Comparison of ENCODE assay signal across 9 cellular contexts in genomic region chr18:50662177-50662576, GRCh38.
DNase-seq lines count a peak whose midpoint lies in the region; ATAC-seq and TF ChIP-seq lines count a peak whose summit lies in the region.
"Had no signal": no experiment of that assay in that cellular context is flagged by ENCODE, and none has a peak within 500 bp of the region (broad histone marks: within the 10 kb centered on the region; RNA-seq: fewer than 3 reads in every experiment).

No MANE protein-coding gene starts in this region.

- no peak for TF ChIP-seq EP300 in sigmoid colon (IDR thresholded peaks at IDR 0.05)

- no peak overlapping the region for H2AK5ac ChIP-seq in mesendoderm (ENCODE audit: low read length)

- H3K27me3 ChIP-seq in DOHH2 (ENCODE audit: control insufficient read depth, low read length) (no peaks in the 10 kb centered on the region; the same call in 1 of the 2 replicates), KMS-11 (ENCODE audit: insufficient read depth, low read depth) (no peaks in the 10 kb centered on the region), mesendoderm (ENCODE audit: insufficient read depth, low read length, poor library complexity) (no peaks in the 10 kb centered on the region), sigmoid colon (no peaks in the 10 kb centered on the region), MG63 (no peaks in the 10 kb centered on the region)

- TF ChIP-seq CTCF in DOHH2 (IDR thresholded peaks at IDR 0.05; ENCODE audit: low read depth, low read length, poor library complexity, severe bottlenecking) (peak; percentile 68), KMS-11 (conservative IDR thresholded peaks at IDR 0.05; ENCODE audit: low read depth, low read length) (peak; percentile 90), WTC11 (IDR thresholded peaks at IDR 0.05) (peak; percentile 70; the same call in 1 of the 2 replicates), sigmoid colon (IDR thresholded peaks at IDR 0.05) (no peak)

- peaks cover 19% of the 10 kb centered on the region for H3K9me3 Mint-ChIP-seq in WTC11

- H2BK15ac ChIP-seq in mesendoderm (replicated peaks; ENCODE audit: low read depth) = no peak overlapping the region

- no peak for TF ChIP-seq POLR2A in sigmoid colon (IDR thresholded peaks at IDR 0.05)

- H3K56ac ChIP-seq in mesendoderm (ENCODE audit: low read length) = no peak overlapping the region

- H4K5ac ChIP-seq in mesendoderm (ENCODE audit: low read length) = no peak overlapping the region

- H3K4me3 Mint-ChIP-seq in WTC11 = no peak overlapping the region

- ATAC-seq in WTC11 (peak; percentile 50), HG03439 (IDR thresholded peaks at IDR 0.05; ENCODE audit: unreplicated experiment) (no peak), HG02571 (IDR thresholded peaks at IDR 0.05; ENCODE audit: unreplicated experiment) (no peak)

- no peak overlapping the region for H3K23ac ChIP-seq in mesendoderm (ENCODE audit: low read length)

- POLR2A ChIA-PET in WTC11 (lab: Charles Lee) = no interaction called here

- H3K27ac Mint-ChIP-seq in WTC11 = no peak overlapping the region

- H3K4me1 Mint-ChIP-seq in WTC11 = peaks cover 37% of the 10 kb centered on the region

- WGBS in mesendoderm (ENCODE audit: extremely low coverage, insufficient coverage, low lambda C conversion rate) = no CpG with 5 or more reads among the region's 3 CpGs
- 64 to 74% methylated on average over 3 of the region's 3 CpGs for WGBS in sigmoid colon, 2 donors

- H3K4me3 ChIP-seq in DOHH2 (ENCODE audit: low read length) (no peak overlapping the region), KMS-11 (IDR thresholded peaks at IDR 0.05; ENCODE audit: insufficient read depth, low read depth, low read length) (no peak overlapping the region), mesendoderm (ENCODE audit: low read length) (no peak overlapping the region), sigmoid colon (no peak overlapping the region), MG63 (no peak overlapping the region)

- no peak overlapping the region for H3K4ac ChIP-seq in mesendoderm (ENCODE audit: low read depth, low read length)

- H3K9me3 ChIP-seq in DOHH2 (ENCODE audit: control insufficient read depth, insufficient read depth, low read length) = peaks cover 10% of the 10 kb centered on the region; the same call in 1 of the 2 replicates
- H3K9me3 ChIP-seq in sigmoid colon = peaks cover 0 to 3% (median 0%) of the 10 kb centered on the region in 4 donors
- H3K9me3 ChIP-seq in MG63 = peaks cover 6% of the 10 kb centered on the region; the same call in 1 of the 2 replicates

- H3F3A ChIP-seq in DOHH2 (ENCODE audit: control insufficient read depth, insufficient read depth) = no peaks in the 10 kb centered on the region

- no peak overlapping the region for H3K18ac ChIP-seq in mesendoderm (ENCODE audit: low read length)

- no peaks in the 10 kb centered on the region for H3K9me2 ChIP-seq in DOHH2 (replicated peaks; ENCODE audit: control insufficient read depth, low read length)

- H3K9ac ChIP-seq in KMS-11 (no peak overlapping the region), mesendoderm (ENCODE audit: low read length) (no peak overlapping the region)

- H2BK5ac ChIP-seq in mesendoderm (ENCODE audit: low read length) = no peak overlapping the region

- no peak overlapping the region for H2BK120ac ChIP-seq in mesendoderm (ENCODE audit: low read depth, low read length)

- H3K79me2 ChIP-seq in DOHH2 (ENCODE audit: control insufficient read depth, low read length) = no peaks in the 10 kb centered on the region
- no peaks in the 10 kb centered on the region for H3K79me2 ChIP-seq in KMS-11 (ENCODE audit: insufficient read depth, low read depth)
- no peaks in the 10 kb centered on the region for H3K79me2 ChIP-seq in mesendoderm (ENCODE audit: control insufficient read depth, insufficient read depth, low read length)

- H3K4me1 ChIP-seq in DOHH2 (ENCODE audit: control insufficient read depth, low read length) (no peaks in the 10 kb centered on the region), KMS-11 (ENCODE audit: low read depth, poor library complexity, severe bottlenecking) (no peaks in the 10 kb centered on the region), mesendoderm (ENCODE audit: control insufficient read depth, low read depth, low read length) (peaks cover 2% of the 10 kb centered on the region), sigmoid colon (peaks cover 0 to 33% (median 16%) of the 10 kb centered on the region in 4 donors)

- H3K4me2 ChIP-seq in DOHH2 (ENCODE audit: low read length) (no peak overlapping the region), KMS-11 (no peak overlapping the region), mesendoderm (ENCODE audit: low read length) (no peak overlapping the region)

- CTCF ChIA-PET in WTC11 (lab: Charles Lee) = interaction anchor here (0.7 to 3.2 kb wide), 18 partner anchors 11 to 203 kb away, joined by 3 to 23 read pairs (median 5); no protein-coding TSS in a partner anchor

- H3K36me3 ChIP-seq in DOHH2 (ENCODE audit: control insufficient read depth, low read length) = no peaks in the 10 kb centered on the region
- no peaks in the 10 kb centered on the region for H3K36me3 ChIP-seq in KMS-11 (ENCODE audit: insufficient read depth)
- H3K36me3 ChIP-seq in mesendoderm (ENCODE audit: control insufficient read depth, insufficient read depth, low read length) = no peaks in the 10 kb centered on the region
- H3K36me3 ChIP-seq in sigmoid colon = peaks cover 0 to 8% (median 0%) of the 10 kb centered on the region in 4 donors
- no peaks in the 10 kb centered on the region for H3K36me3 ChIP-seq in MG63

- DNase-seq in WTC11 (ENCODE audit: low spot score) (no peak), mesendoderm (peak; percentile 58), sigmoid colon (no peak), MG63 (no peak)
- DNase-seq: stimulated activated CD4-positive, alpha-beta T cell treated with anti-CD3 and anti-CD28 coated beads, Interleukin-1b, Interleukin-23, amount 100 ng/mL, for 48 hours had no signal

- H3K79me1 ChIP-seq in mesendoderm (ENCODE audit: low read length) = no peaks in the 10 kb centered on the region

- H4K20me1 ChIP-seq in DOHH2 (ENCODE audit: control insufficient read depth, insufficient read depth, low read depth, low read length) (no peaks in the 10 kb centered on the region), KMS-11 (ENCODE audit: insufficient read depth) (no peaks in the 10 kb centered on the region)

- no peak overlapping the region for H4K8ac ChIP-seq in mesendoderm (ENCODE audit: low read depth, low read length)

- H3K27me3 Mint-ChIP-seq in WTC11 (ENCODE audit: low read depth) = no peaks in the 10 kb centered on the region

- no peaks in the 10 kb centered on the region for H3K36me3 Mint-ChIP-seq in WTC11

- intact Hi-C loops in sigmoid colon (cut with DNase I) = no loop called here

- H3K27ac ChIP-seq in DOHH2 (ENCODE audit: low read depth, low read length) = no peak overlapping the region
- no peak overlapping the region for H3K27ac ChIP-seq in KMS-11
- H3K27ac ChIP-seq in mesendoderm (ENCODE audit: low read depth, low read length) = no peak overlapping the region
- H3K27ac ChIP-seq in sigmoid colon = no peak overlapping the region

- H2AFZ ChIP-seq in KMS-11 (ENCODE audit: low read depth) = no peak overlapping the region

TF ChIP-seq in WTC11, 78 proteins besides CTCF, POLR2A, EP300 and RAD21:
- no peak for TF ChIP-seq RELA (CRISPR knock-in tag; IDR thresholded peaks at IDR 0.05; ENCODE audit: borderline replicate concordance)

Comparison
In these comparisons a context has a peak if more than half of its experiments do, and no peak if none do; other contexts are left out.
1. CTCF ChIP-seq: peak in DOHH2 (single experiment), KMS-11 (single experiment) and WTC11 (single experiment); none in sigmoid colon (0 of 4).